8 cellular contexts compared by ENCODE assay signal in genomic region chr16:28981517-28981916, GRCh38. TPM values are rescaled to one million over a fixed set of nuclear protein-coding genes. Genes with fewer than 3 reads are reported as not detected.
DNase-seq lines count a peak whose midpoint lies in the region; ATAC-seq, FAIRE-seq and TF ChIP-seq lines count a peak whose summit lies in the region.

No MANE protein-coding gene starts in this region.

- peak; percentile 30 for DNase-seq in AG20443 (ENCODE audit: low spot score)
- peak; percentile 48 to 56 for DNase-seq in HL-60 (ENCODE audit: low read depth in 1 of 2, low spot score in 1 of 2)
- peak; percentile 59 for DNase-seq in activated CD8-positive, alpha-beta T cell treated with anti-CD3 and anti-CD28 coated beads, Interleukin-2, amount 10 ng/mL, durations not matched to agents 7 days and 5 days
- DNase-seq in HepG2 (ENCODE audit: low spot score), result peak; percentile 38
- no peak for DNase-seq in DMS114 treated with DMSO at 0.1 percent for 48 hours (lab: John Stamatoyannopoulos, UW; ENCODE audit: unreplicated experiment)
- DNase-seq in G401 (ENCODE audit: low spot score), result no peak

- POLR2A ChIA-PET in activated CD8-positive, alpha-beta T cell treated with anti-CD3 and anti-CD28 coated beads, Interleukin-2, amount 10 ng/mL, durations not matched to agents 7 days and 5 days (lab: Charles Lee), result no interaction called here
- POLR2A ChIA-PET in HepG2 (lab: Yijun Ruan, JAX), result no interaction called here

- H3K36me3 ChIP-seq in HepG2 (replicated peaks in 1 of 2; ENCODE audit: control insufficient read depth in 1 of 2, insufficient read depth in 2 of 2, low read length in 2 of 2), result peaks cover 23 to 55% of the 10 kb centered on the region in 2 experiments

- peaks cover 66% of the 10 kb centered on the region for H3K36me3 Mint-ChIP-seq in activated CD8-positive, alpha-beta T cell treated with anti-CD3 and anti-CD28 coated beads, Interleukin-2, amount 10 ng/mL, durations not matched to agents 7 days and 5 days (ENCODE audit: low read depth)

- no peak overlapping the region for H3K4me3 ChIP-seq in HL-60 (replicated peaks; ENCODE audit: insufficient read depth, low read length)
- H3K4me3 ChIP-seq in HepG2 (replicated peaks in 1 of 3; ENCODE audit: insufficient read depth in 1 of 3, low read depth in 2 of 3, low read length in 3 of 3), result no peak overlapping the region

- peaks cover 4% of the 10 kb centered on the region for H3K9me3 Mint-ChIP-seq in activated CD8-positive, alpha-beta T cell treated with anti-CD3 and anti-CD28 coated beads, Interleukin-2, amount 10 ng/mL, durations not matched to agents 7 days and 5 days (ENCODE audit: insufficient read depth)

- no peak for FAIRE-seq in HepG2 (lab: Jason Lieb, UNC)

- H3K4me2 ChIP-seq in HepG2 (ENCODE audit: low read depth, low read length), result no peak overlapping the region

- no TSS peak for BruUV-seq in HepG2 (replicated peaks; lab: Mats Ljungman, UMichigan)

- H3K27ac ChIP-seq in HL-60 (replicated peaks), result no peak overlapping the region
- H3K27ac ChIP-seq in HepG2 (ENCODE audit: extremely low read length, insufficient read depth, low read length), result no peak overlapping the region

- H3K4me1 Mint-ChIP-seq in activated CD8-positive, alpha-beta T cell treated with anti-CD3 and anti-CD28 coated beads, Interleukin-2, amount 10 ng/mL, durations not matched to agents 7 days and 5 days (ENCODE audit: low read depth), result peaks cover 40% of the 10 kb centered on the region

- peak; percentile 39; the same call in 1 of the 2 replicates for TF ChIP-seq RAD21 in HepG2 (CRISPR knock-in tag; IDR thresholded peaks at IDR 0.05)

- in situ Hi-C loops in HepG2 (cut with HindIII; ENCODE audit: extremely low pct_ligation_motif_present, low pct_unique_long_range_greater_than_20kb), result no loop called here
- in situ Hi-C loops in G401 (cut with HindIII; ENCODE audit: low sequenced_read_pairs), result no loop called here

- no peaks in the 10 kb centered on the region; the same call in 1 of the 2 replicates for H4K20me1 ChIP-seq in HepG2 (ENCODE audit: insufficient read depth, low read length)

- H3K4me3 Mint-ChIP-seq in activated CD8-positive, alpha-beta T cell treated with anti-CD3 and anti-CD28 coated beads, Interleukin-2, amount 10 ng/mL, durations not matched to agents 7 days and 5 days, result no peak overlapping the region

- H3K9ac ChIP-seq in HepG2 (ENCODE audit: insufficient read depth, low read depth, low read length), result no peak overlapping the region

- intact Hi-C loops in HepG2 (cut with micrococcal nuclease; ENCODE audit: unreplicated experiment), result no loop called here

- ATAC-seq in activated CD8-positive, alpha-beta T cell treated with anti-CD3 and anti-CD28 coated beads, Interleukin-2, amount 10 ng/mL, durations not matched to agents 7 days and 5 days, result no peak
- ATAC-seq in HepG2 (peak; percentile 43), HG03135 (IDR thresholded peaks at IDR 0.05; ENCODE audit: unreplicated experiment) (no peak), HG03045 (IDR thresholded peaks at IDR 0.05; ENCODE audit: unreplicated experiment) (no peak)

- H3K27me3 Mint-ChIP-seq in activated CD8-positive, alpha-beta T cell treated with anti-CD3 and anti-CD28 coated beads, Interleukin-2, amount 10 ng/mL, durations not matched to agents 7 days and 5 days (ENCODE audit: low read depth), result no peaks in the 10 kb centered on the region

- TF ChIP-seq POLR2A in HepG2 (IDR thresholded peaks at IDR 0.05; ENCODE audit: insufficient read depth in 1 of 2, low read depth in 2 of 2, low read length in 2 of 2), result no peak

- CTCF ChIA-PET in activated CD8-positive, alpha-beta T cell treated with anti-CD3 and anti-CD28 coated beads, Interleukin-2, amount 10 ng/mL, durations not matched to agents 7 days and 5 days (lab: Charles Lee), result interaction anchor here (1.3 to 1.8 kb wide), 2 partner anchors 20 to 26 kb away, joined by 3 to 9 read pairs; no protein-coding TSS in a partner anchor
- CTCF ChIA-PET in HepG2 (lab: Yijun Ruan, JAX; ENCODE audit: low intra/inter-chr PET ratio, low total read pairs), result interaction anchor here (0.6 kb wide), 1 partner anchor 35 kb away, joined by 3 read pairs; no protein-coding TSS in a partner anchor

- no peaks in the 10 kb centered on the region for H3K79me2 ChIP-seq in HepG2 (ENCODE audit: insufficient read depth, low read length)

- 96% methylated on average over 9 of the region's 12 CpGs for WGBS in HepG2 (ENCODE audit: low lambda C conversion rate)

- no peak overlapping the region for H3K27ac Mint-ChIP-seq in activated CD8-positive, alpha-beta T cell treated with anti-CD3 and anti-CD28 coated beads, Interleukin-2, amount 10 ng/mL, durations not matched to agents 7 days and 5 days

- H3K4me1 ChIP-seq in HepG2 (ENCODE audit: insufficient read depth, low read length), result peaks cover 4% of the 10 kb centered on the region

- peak; percentile 97 for TF ChIP-seq CTCF in HL-60 (IDR thresholded peaks at IDR 0.05; ENCODE audit: insufficient read depth, low read length)
- TF ChIP-seq CTCF in HepG2 (CRISPR knock-in tag; IDR thresholded peaks at IDR 0.05), result peak; percentile 82

- H3K9me3 ChIP-seq in HepG2 (ENCODE audit: low read length), result no peaks in the 10 kb centered on the region

- TF ChIP-seq EP300 in HepG2 (IDR thresholded peaks at IDR 0.05; ENCODE audit: low read depth in 2 of 2, low read length in 2 of 2) (no peak), HepG2 (CRISPR knock-in tag; IDR thresholded peaks at IDR 0.05; ENCODE audit: borderline replicate concordance) (no peak)

- H3K27me3 ChIP-seq in HL-60 (ENCODE audit: insufficient read depth, poor library complexity, severe bottlenecking) (no peaks in the 10 kb centered on the region), HepG2 (ENCODE audit: control insufficient read depth in 1 of 2, insufficient read depth in 2 of 2, low read length in 2 of 2) (no peaks in the 10 kb centered on the region)

- no peak overlapping the region for H2AFZ ChIP-seq in HepG2 (ENCODE audit: low read length)

RNA-seq across cellular contexts. Expression of gene LAT, which starts 3.3 kb away (rescaled TPM):
- total RNA-seq in activated CD8-positive, alpha-beta T cell treated with anti-CD3 and anti-CD28 coated beads, Interleukin-2, amount 10 ng/mL, durations not matched to agents 7 days and 5 days, result 100 to 1,000 TPM; 270 to 288 TPM
- 0.28 and 2.0 TPM in 2 replicates for total RNA-seq in HepG2 (2016; rRNA removed; fragmentation: Illumina TruSeq; extraction: Trizol)
- total RNA-seq in HepG2 (2016; cell fraction: cytosol; rRNA removed; fragmentation: Illumina TruSeq; extraction: Trizol; ENCODE audit: low read depth), result 0.71 and 1.1 TPM in 2 replicates
- 0.19 and 2.0 TPM in 2 replicates for total RNA-seq in HepG2 (2016; cell fraction: insoluble cytoplasmic fraction; rRNA removed; fragmentation: Illumina TruSeq; extraction: Trizol)
- 1.5 and 1.8 TPM in 2 replicates for total RNA-seq in HepG2 (2016; cell fraction: membrane; rRNA removed; fragmentation: Illumina TruSeq; extraction: Trizol)
- 2.0 and 3.6 TPM in 2 replicates for total RNA-seq in HepG2 (2016; cell fraction: nucleus; rRNA removed; fragmentation: Illumina TruSeq; extraction: Trizol)
- 3.0 and 4.3 TPM in 2 replicates for polyA plus RNA-seq in HepG2 (2011; rRNA removed)
- polyA plus RNA-seq in HepG2 (2011; cell fraction: cytosol; rRNA removed), result 1.2 and 1.3 TPM in 2 replicates
- 42.2 and 55.6 TPM in 2 replicates for polyA plus RNA-seq in HepG2 (2011; cell fraction: nucleus; rRNA removed)
- polyA plus RNA-seq in HepG2 (2012), result 2.4 and 3.0 TPM in 2 replicates
- 1.5 and 2.0 TPM in 2 replicates for polyA plus RNA-seq in HepG2 (2016; cell fraction: cytosol; fragmentation: Illumina TruSeq; extraction: Trizol; ENCODE audit: low read depth)
- polyA plus RNA-seq in HepG2 (2016; cell fraction: insoluble cytoplasmic fraction; fragmentation: Illumina TruSeq; extraction: Trizol; ENCODE audit: low read depth), result 0.61 and 1.5 TPM in 2 replicates
- 0.76 and 1.3 TPM in 2 replicates for polyA plus RNA-seq in HepG2 (2016; cell fraction: membrane; fragmentation: Illumina TruSeq; extraction: Trizol; ENCODE audit: low read depth)
- polyA plus RNA-seq in HepG2 (2016; cell fraction: nucleus; fragmentation: Illumina TruSeq; extraction: Trizol; ENCODE audit: insufficient read depth, low read depth), result 21.1 and 21.3 TPM in 2 replicates
- 0.65 and 2.3 TPM in 2 replicates for polyA minus RNA-seq in HepG2 (2011; rRNA and poly(A)+ RNA removed; ENCODE audit: low replicate concordance)
- not detected in 2 replicates for polyA minus RNA-seq in HepG2 (2011; cell fraction: cytosol; rRNA and poly(A)+ RNA removed)
- 3.9 and 4.8 TPM in 2 replicates for polyA minus RNA-seq in HepG2 (2011; cell fraction: nucleus; rRNA and poly(A)+ RNA removed)
- total RNA-seq in G401 (2014; rRNA removed; shearing (Covaris generic)), result 7.4 TPM in 1 of 2 replicates, not detected in the other

RNA-seq across cellular contexts. Expression of gene SPNS1, which starts 6.9 kb away (rescaled TPM):
- total RNA-seq in activated CD8-positive, alpha-beta T cell treated with anti-CD3 and anti-CD28 coated beads, Interleukin-2, amount 10 ng/mL, durations not matched to agents 7 days and 5 days, result 10 to 100 TPM; 28.3 to 29.0 TPM
- total RNA-seq in HepG2 (2016; rRNA removed; fragmentation: Illumina TruSeq; extraction: Trizol), result 18.3 and 38.8 TPM in 2 replicates
- total RNA-seq in HepG2 (2016; cell fraction: cytosol; rRNA removed; fragmentation: Illumina TruSeq; extraction: Trizol; ENCODE audit: low read depth), result 13.0 and 15.9 TPM in 2 replicates
- total RNA-seq in HepG2 (2016; cell fraction: insoluble cytoplasmic fraction; rRNA removed; fragmentation: Illumina TruSeq; extraction: Trizol), result 17.8 and 38.0 TPM in 2 replicates
- 23.6 and 31.2 TPM in 2 replicates for total RNA-seq in HepG2 (2016; cell fraction: membrane; rRNA removed; fragmentation: Illumina TruSeq; extraction: Trizol)
- 30.5 and 35.2 TPM in 2 replicates for total RNA-seq in HepG2 (2016; cell fraction: nucleus; rRNA removed; fragmentation: Illumina TruSeq; extraction: Trizol)
- polyA plus RNA-seq in HepG2 (2011; rRNA removed), result 24.3 and 25.6 TPM in 2 replicates
- polyA plus RNA-seq in HepG2 (2011; cell fraction: cytosol; rRNA removed), result 25.3 and 36.6 TPM in 2 replicates
- 80.6 and 105 TPM in 2 replicates for polyA plus RNA-seq in HepG2 (2011; cell fraction: nucleus; rRNA removed)
- polyA plus RNA-seq in HepG2 (2012), result 25.8 and 30.2 TPM in 2 replicates
- 16.4 and 19.8 TPM in 2 replicates for polyA plus RNA-seq in HepG2 (2016; cell fraction: cytosol; fragmentation: Illumina TruSeq; extraction: Trizol; ENCODE audit: low read depth)
- polyA plus RNA-seq in HepG2 (2016; cell fraction: insoluble cytoplasmic fraction; fragmentation: Illumina TruSeq; extraction: Trizol; ENCODE audit: low read depth), result 25.1 and 26.7 TPM in 2 replicates
- polyA plus RNA-seq in HepG2 (2016; cell fraction: membrane; fragmentation: Illumina TruSeq; extraction: Trizol; ENCODE audit: low read depth), result 23.9 and 29.7 TPM in 2 replicates
- 75.3 and 81.1 TPM in 2 replicates for polyA plus RNA-seq in HepG2 (2016; cell fraction: nucleus; fragmentation: Illumina TruSeq; extraction: Trizol; ENCODE audit: insufficient read depth, low read depth)
- polyA minus RNA-seq in HepG2 (2011; rRNA and poly(A)+ RNA removed; ENCODE audit: low replicate concordance), result 60.3 and 75.2 TPM in 2 replicates
- 27.4 and 28.1 TPM in 2 replicates for polyA minus RNA-seq in HepG2 (2011; cell fraction: cytosol; rRNA and poly(A)+ RNA removed)
- 11.1 and 11.8 TPM in 2 replicates for polyA minus RNA-seq in HepG2 (2011; cell fraction: nucleus; rRNA and poly(A)+ RNA removed)
- total RNA-seq in G401 (2014; rRNA removed; shearing (Covaris generic)), result 64.4 and 81.8 TPM in 2 replicates

RNA-seq across cellular contexts. Expression of gene NFATC2IP, which starts 30.8 kb away (rescaled TPM):
- total RNA-seq in activated CD8-positive, alpha-beta T cell treated with anti-CD3 and anti-CD28 coated beads, Interleukin-2, amount 10 ng/mL, durations not matched to agents 7 days and 5 days, result 100 to 1,000 TPM; 113 to 120 TPM
- 18.2 and 32.1 TPM in 2 replicates for total RNA-seq in HepG2 (2016; rRNA removed; fragmentation: Illumina TruSeq; extraction: Trizol)
- 8.8 and 9.0 TPM in 2 replicates for total RNA-seq in HepG2 (2016; cell fraction: cytosol; rRNA removed; fragmentation: Illumina TruSeq; extraction: Trizol; ENCODE audit: low read depth)
- total RNA-seq in HepG2 (2016; cell fraction: insoluble cytoplasmic fraction; rRNA removed; fragmentation: Illumina TruSeq; extraction: Trizol), result 16.5 and 31.5 TPM in 2 replicates
- total RNA-seq in HepG2 (2016; cell fraction: membrane; rRNA removed; fragmentation: Illumina TruSeq; extraction: Trizol), result 13.0 and 14.4 TPM in 2 replicates
- total RNA-seq in HepG2 (2016; cell fraction: nucleus; rRNA removed; fragmentation: Illumina TruSeq; extraction: Trizol), result 39.2 and 44.2 TPM in 2 replicates
- 46.6 and 48.5 TPM in 2 replicates for polyA plus RNA-seq in HepG2 (2011; rRNA removed)
- 17.8 and 17.9 TPM in 2 replicates for polyA plus RNA-seq in HepG2 (2011; cell fraction: cytosol; rRNA removed)
- 95.6 and 102 TPM in 2 replicates for polyA plus RNA-seq in HepG2 (2011; cell fraction: nucleus; rRNA removed)
- 21.4 and 26.1 TPM in 2 replicates for polyA plus RNA-seq in HepG2 (2012)
- polyA plus RNA-seq in HepG2 (2016; cell fraction: cytosol; fragmentation: Illumina TruSeq; extraction: Trizol; ENCODE audit: low read depth), result 2.0 and 2.2 TPM in 2 replicates
- 17.1 and 18.6 TPM in 2 replicates for polyA plus RNA-seq in HepG2 (2016; cell fraction: insoluble cytoplasmic fraction; fragmentation: Illumina TruSeq; extraction: Trizol; ENCODE audit: low read depth)
- polyA plus RNA-seq in HepG2 (2016; cell fraction: membrane; fragmentation: Illumina TruSeq; extraction: Trizol; ENCODE audit: low read depth), result 5.0 and 5.5 TPM in 2 replicates
- polyA plus RNA-seq in HepG2 (2016; cell fraction: nucleus; fragmentation: Illumina TruSeq; extraction: Trizol; ENCODE audit: insufficient read depth, low read depth), result 172 and 177 TPM in 2 replicates
- polyA minus RNA-seq in HepG2 (2011; rRNA and poly(A)+ RNA removed; ENCODE audit: low replicate concordance), result 44.3 and 90.2 TPM in 2 replicates
- 8.3 and 8.6 TPM in 2 replicates for polyA minus RNA-seq in HepG2 (2011; cell fraction: cytosol; rRNA and poly(A)+ RNA removed)
- polyA minus RNA-seq in HepG2 (2011; cell fraction: nucleus; rRNA and poly(A)+ RNA removed), result 49.6 and 61.2 TPM in 2 replicates
- total RNA-seq in G401 (2014; rRNA removed; shearing (Covaris generic)), result 22.4 and 27.4 TPM in 2 replicates

RNA-seq across cellular contexts. Expression of gene CD19, which starts 49.7 kb away (rescaled TPM):
- under 1 TPM; 0.52 to 0.68 TPM for total RNA-seq in activated CD8-positive, alpha-beta T cell treated with anti-CD3 and anti-CD28 coated beads, Interleukin-2, amount 10 ng/mL, durations not matched to agents 7 days and 5 days
- total RNA-seq in HepG2 (2016; rRNA removed; fragmentation: Illumina TruSeq; extraction: Trizol), result 0.48 and 0.55 TPM in 2 replicates
- 0.26 TPM in 1 of 2 replicates, not detected in the other for total RNA-seq in HepG2 (2016; cell fraction: cytosol; rRNA removed; fragmentation: Illumina TruSeq; extraction: Trizol; ENCODE audit: low read depth)
- 0.34 and 0.37 TPM in 2 replicates for total RNA-seq in HepG2 (2016; cell fraction: insoluble cytoplasmic fraction; rRNA removed; fragmentation: Illumina TruSeq; extraction: Trizol)
- 0.24 TPM in 1 of 2 replicates, not detected in the other for total RNA-seq in HepG2 (2016; cell fraction: membrane; rRNA removed; fragmentation: Illumina TruSeq; extraction: Trizol)
- not detected in 2 replicates for total RNA-seq in HepG2 (2016; cell fraction: nucleus; rRNA removed; fragmentation: Illumina TruSeq; extraction: Trizol)
- polyA plus RNA-seq in HepG2 (2011; rRNA removed), result 1.1 and 1.2 TPM in 2 replicates
- 0.92 and 2.2 TPM in 2 replicates for polyA plus RNA-seq in HepG2 (2011; cell fraction: cytosol; rRNA removed)
- 2.1 and 2.5 TPM in 2 replicates for polyA plus RNA-seq in HepG2 (2011; cell fraction: nucleus; rRNA removed)
- 1.6 and 2.5 TPM in 2 replicates for polyA plus RNA-seq in HepG2 (2012)
- 0.05 and 0.07 TPM in 2 replicates for polyA plus RNA-seq in HepG2 (2016; cell fraction: cytosol; fragmentation: Illumina TruSeq; extraction: Trizol; ENCODE audit: low read depth)
- 0.64 and 0.67 TPM in 2 replicates for polyA plus RNA-seq in HepG2 (2016; cell fraction: insoluble cytoplasmic fraction; fragmentation: Illumina TruSeq; extraction: Trizol; ENCODE audit: low read depth)
- polyA plus RNA-seq in HepG2 (2016; cell fraction: membrane; fragmentation: Illumina TruSeq; extraction: Trizol; ENCODE audit: low read depth), result 0.10 TPM in 1 of 2 replicates, not detected in the other
- 0.32 and 0.45 TPM in 2 replicates for polyA plus RNA-seq in HepG2 (2016; cell fraction: nucleus; fragmentation: Illumina TruSeq; extraction: Trizol; ENCODE audit: insufficient read depth, low read depth)
- polyA minus RNA-seq in HepG2 (2011; rRNA and poly(A)+ RNA removed; ENCODE audit: low replicate concordance), result 0.07 and 1.0 TPM in 2 replicates
- not detected in 2 replicates for polyA minus RNA-seq in HepG2 (2011; cell fraction: cytosol; rRNA and poly(A)+ RNA removed)
- polyA minus RNA-seq in HepG2 (2011; cell fraction: nucleus; rRNA and poly(A)+ RNA removed), result 0.39 and 0.75 TPM in 2 replicates
- total RNA-seq in G401 (2014; rRNA removed; shearing (Covaris generic)), result 0.10 TPM in 1 of 2 replicates, not detected in the other

RNA-seq across cellular contexts. Expression of gene RABEP2, which starts 56.5 kb away (rescaled TPM):
- 10 to 100 TPM; 22.5 to 23.2 TPM for total RNA-seq in activated CD8-positive, alpha-beta T cell treated with anti-CD3 and anti-CD28 coated beads, Interleukin-2, amount 10 ng/mL, durations not matched to agents 7 days and 5 days
- total RNA-seq in HepG2 (2016; rRNA removed; fragmentation: Illumina TruSeq; extraction: Trizol), result 16.1 and 18.4 TPM in 2 replicates
- 2.9 and 3.6 TPM in 2 replicates for total RNA-seq in HepG2 (2016; cell fraction: cytosol; rRNA removed; fragmentation: Illumina TruSeq; extraction: Trizol; ENCODE audit: low read depth)
- total RNA-seq in HepG2 (2016; cell fraction: insoluble cytoplasmic fraction; rRNA removed; fragmentation: Illumina TruSeq; extraction: Trizol), result 13.9 and 19.6 TPM in 2 replicates
- total RNA-seq in HepG2 (2016; cell fraction: membrane; rRNA removed; fragmentation: Illumina TruSeq; extraction: Trizol), result 7.5 and 8.4 TPM in 2 replicates
- 10.2 and 11.4 TPM in 2 replicates for total RNA-seq in HepG2 (2016; cell fraction: nucleus; rRNA removed; fragmentation: Illumina TruSeq; extraction: Trizol)
- polyA plus RNA-seq in HepG2 (2011; rRNA removed), result 10.8 and 12.4 TPM in 2 replicates
- polyA plus RNA-seq in HepG2 (2011; cell fraction: cytosol; rRNA removed), result 8.5 and 13.3 TPM in 2 replicates
- polyA plus RNA-seq in HepG2 (2011; cell fraction: nucleus; rRNA removed), result 28.2 and 32.3 TPM in 2 replicates
- 5.7 and 7.3 TPM in 2 replicates for polyA plus RNA-seq in HepG2 (2012)
- 1.9 and 2.8 TPM in 2 replicates for polyA plus RNA-seq in HepG2 (2016; cell fraction: cytosol; fragmentation: Illumina TruSeq; extraction: Trizol; ENCODE audit: low read depth)
- 9.8 and 12.4 TPM in 2 replicates for polyA plus RNA-seq in HepG2 (2016; cell fraction: insoluble cytoplasmic fraction; fragmentation: Illumina TruSeq; extraction: Trizol; ENCODE audit: low read depth)
- polyA plus RNA-seq in HepG2 (2016; cell fraction: membrane; fragmentation: Illumina TruSeq; extraction: Trizol; ENCODE audit: low read depth), result 4.5 and 4.9 TPM in 2 replicates
- polyA plus RNA-seq in HepG2 (2016; cell fraction: nucleus; fragmentation: Illumina TruSeq; extraction: Trizol; ENCODE audit: insufficient read depth, low read depth), result 17.2 and 17.9 TPM in 2 replicates
- 5.5 and 7.5 TPM in 2 replicates for polyA minus RNA-seq in HepG2 (2011; rRNA and poly(A)+ RNA removed; ENCODE audit: low replicate concordance)
- polyA minus RNA-seq in HepG2 (2011; cell fraction: cytosol; rRNA and poly(A)+ RNA removed), result 5.5 and 7.4 TPM in 2 replicates
- polyA minus RNA-seq in HepG2 (2011; cell fraction: nucleus; rRNA and poly(A)+ RNA removed), result 6.2 and 7.5 TPM in 2 replicates
- total RNA-seq in G401 (2014; rRNA removed; shearing (Covaris generic)), result 22.6 and 34.6 TPM in 2 replicates

Comparison
In these comparisons a context has a peak if more than half of its experiments do, and no peak if none do; other contexts are left out.
1. DNase-seq: peak in AG20443 (single experiment), HL-60 (2 of 2), activated CD8-positive, alpha-beta T cell treated with anti-CD3 and anti-CD28 coated beads, Interleukin-2, amount 10 ng/mL, durations not matched to agents 7 days and 5 days (single experiment) and HepG2 (single experiment); none in DMS114 treated with DMSO at 0.1 percent for 48 hours (single experiment) and G401 (single experiment).
2. RNA of gene LAT, which starts 3.3 kb away (total RNA-seq): 270 to 288 TPM in activated CD8-positive, alpha-beta T cell treated with anti-CD3 and anti-CD28 coated beads, Interleukin-2, amount 10 ng/mL, durations not matched to agents 7 days and 5 days; 7.4 TPM in G401 and 0.19 to 3.6 TPM in HepG2; every median in the first group is over 10 times any median in the second.